ENCODE assay signal across 29 cellular contexts in genomic region chr9:36826581-36826980, GRCh38.
"Had no signal": no experiment of that assay in that cellular context is flagged by ENCODE, and none has a peak within 500 bp of the region (broad histone marks: within the 10 kb centered on the region; RNA-seq: fewer than 3 reads in every experiment).

No MANE protein-coding gene starts in this region.

- H3K4me3 Mint-ChIP-seq: activated CD4-positive, alpha-beta memory T cell treated with anti-CD3 and anti-CD28 coated beads for 36 hours; activated CD4-positive, alpha-beta T cell treated with anti-CD3 and anti-CD28 coated beads for 36 hours; activated CD4-positive, alpha-beta T cell treated with anti-CD3 and anti-CD28 coated beads, Interleukin-2, amount 10 ng/mL, durations not matched to agents 24 days and 14 days; activated CD8-positive, alpha-beta T cell treated with anti-CD3 and anti-CD28 coated beads, Interleukin-2, amount 10 ng/mL, durations not matched to agents 7 days and 5 days; activated naive CD4-positive, alpha-beta T cell treated with anti-CD3 and anti-CD28 coated beads, Interleukin-2, amount 10 ng/mL, durations not matched to agents 7 days and 5 days; activated naive CD8-positive, alpha-beta T cell treated with anti-CD3 and anti-CD28 coated beads, Interleukin-2, amount 10 ng/mL, durations not matched to agents 7 days and 5 days; activated T-cell treated with anti-CD3 and anti-CD28 coated beads, Interleukin-2, amount 50 U/mL, for 24 hours; activated T-cell treated with anti-CD3 and anti-CD28 coated beads, Interleukin-2, amount 50 U/mL, for 72 hours; brain; dendritic cell treated with granulocyte-macrophage colony-stimulating factor and Interleukin-4, amounts not matched to agents 40 ng/mL and 50 ng/mL, for 4 days; endodermal cell had no signal

- H3K4me1 ChIP-seq: ascending aorta, breast epithelium had no signal

- H3K9me3 ChIP-seq: ascending aorta, breast epithelium had no signal

- H3K9me3 Mint-ChIP-seq: activated CD4-positive, alpha-beta memory T cell treated with anti-CD3 and anti-CD28 coated beads for 36 hours; activated CD4-positive, alpha-beta T cell treated with anti-CD3 and anti-CD28 coated beads, Interleukin-2, amount 10 ng/mL, durations not matched to agents 24 days and 14 days; activated naive CD4-positive, alpha-beta T cell treated with anti-CD3 and anti-CD28 coated beads, Interleukin-2, amount 10 ng/mL, durations not matched to agents 7 days and 5 days; activated naive CD4-positive, alpha-beta T cell treated with anti-CD3 and anti-CD28 coated beads, Interleukin-2, amount 50 U/mL, for 72 hours; activated naive CD8-positive, alpha-beta T cell treated with anti-CD3 and anti-CD28 coated beads, Interleukin-2, amount 10 ng/mL, durations not matched to agents 7 days and 5 days; activated T-cell treated with anti-CD3 and anti-CD28 coated beads, Interleukin-2, amount 50 U/mL, for 24 hours; activated T-cell treated with anti-CD3 and anti-CD28 coated beads, Interleukin-2, amount 50 U/mL, for 72 hours; dendritic cell treated with granulocyte-macrophage colony-stimulating factor and Interleukin-4, amounts not matched to agents 40 ng/mL and 50 ng/mL, for 4 days; endodermal cell had no signal

- H3K27ac ChIP-seq: ascending aorta, breast epithelium, cardiac muscle cell, coronary artery, dorsolateral prefrontal cortex had no signal

- H3K36me3 Mint-ChIP-seq: activated CD4-positive, alpha-beta memory T cell treated with anti-CD3 and anti-CD28 coated beads for 36 hours; activated naive CD4-positive, alpha-beta T cell treated with anti-CD3 and anti-CD28 coated beads, Interleukin-2, amount 10 ng/mL, durations not matched to agents 7 days and 5 days; activated naive CD4-positive, alpha-beta T cell treated with anti-CD3 and anti-CD28 coated beads, Interleukin-2, amount 50 U/mL, for 72 hours; activated naive CD8-positive, alpha-beta T cell treated with anti-CD3 and anti-CD28 coated beads, Interleukin-2, amount 10 ng/mL, durations not matched to agents 7 days and 5 days; brain had no signal

- H3K27ac Mint-ChIP-seq: activated CD4-positive, alpha-beta memory T cell treated with anti-CD3 and anti-CD28 coated beads for 36 hours; activated CD4-positive, alpha-beta T cell treated with anti-CD3 and anti-CD28 coated beads for 36 hours; activated CD4-positive, alpha-beta T cell treated with anti-CD3 and anti-CD28 coated beads, Interleukin-2, amount 10 ng/mL, durations not matched to agents 24 days and 14 days; activated CD8-positive, alpha-beta T cell treated with anti-CD3 and anti-CD28 coated beads, Interleukin-2, amount 10 ng/mL, durations not matched to agents 7 days and 5 days; activated naive CD4-positive, alpha-beta T cell treated with anti-CD3 and anti-CD28 coated beads, Interleukin-2, amount 10 ng/mL, durations not matched to agents 7 days and 5 days; activated naive CD4-positive, alpha-beta T cell treated with anti-CD3 and anti-CD28 coated beads, Interleukin-2, amount 50 U/mL, for 72 hours; activated naive CD8-positive, alpha-beta T cell treated with anti-CD3 and anti-CD28 coated beads, Interleukin-2, amount 10 ng/mL, durations not matched to agents 7 days and 5 days; activated T-cell treated with anti-CD3 and anti-CD28 coated beads, Interleukin-2, amount 50 U/mL, for 24 hours; activated T-cell treated with anti-CD3 and anti-CD28 coated beads, Interleukin-2, amount 50 U/mL, for 72 hours; dendritic cell treated with granulocyte-macrophage colony-stimulating factor and Interleukin-4, amounts not matched to agents 40 ng/mL and 50 ng/mL, for 4 days; endodermal cell had no signal

- DNase-seq: activated CD4-positive, alpha-beta memory T cell treated with anti-CD3 and anti-CD28 coated beads for 36 hours; activated CD4-positive, alpha-beta T cell treated with anti-CD3 and anti-CD28 coated beads for 36 hours; activated CD4-positive, alpha-beta T cell treated with anti-CD3 and anti-CD28 coated beads, Interleukin-2, amount 10 ng/mL, durations not matched to agents 24 days and 14 days; activated CD4-positive, CD25-positive, alpha-beta regulatory T cell; activated CD4-positive, CD25-positive, alpha-beta regulatory T cell treated with anti-CD3 and anti-CD28 coated beads, Interleukin-2, amount 50 U/mL, for 72 hours; activated CD8-positive, alpha-beta memory T cell treated with anti-CD3 and anti-CD28 coated beads, Interleukin-2, amount 50 U/mL, for 48 hours; activated CD8-positive, alpha-beta T cell treated with anti-CD3 and anti-CD28 coated beads, Interleukin-2, amount 10 ng/mL, durations not matched to agents 7 days and 5 days; activated naive CD4-positive, alpha-beta T cell; activated naive CD4-positive, alpha-beta T cell treated with anti-CD3 and anti-CD28 coated beads, Interleukin-2, amount 10 ng/mL, durations not matched to agents 7 days and 5 days; activated naive CD8-positive, alpha-beta T cell treated with anti-CD3 and anti-CD28 coated beads, Interleukin-2, amount 10 ng/mL, durations not matched to agents 7 days and 5 days; activated T-cell treated with anti-CD3 and anti-CD28 coated beads for 4 hours; activated T-cell treated with anti-CD3 and anti-CD28 coated beads, Interleukin-2, amount 50 U/mL, for 24 hours; activated T-cell treated with anti-CD3 and anti-CD28 coated beads, Interleukin-2, amount 50 U/mL, for 72 hours; central memory CD4-positive, alpha-beta T cell; cerebellar nuclear complex; effector memory CD4-positive, alpha-beta T cell; endodermal cell; foreskin fibroblast; T-helper 2 cell had no signal

- H3K4me1 Mint-ChIP-seq: activated CD4-positive, alpha-beta T cell treated with anti-CD3 and anti-CD28 coated beads for 36 hours; activated CD4-positive, alpha-beta T cell treated with anti-CD3 and anti-CD28 coated beads, Interleukin-2, amount 10 ng/mL, durations not matched to agents 24 days and 14 days; activated naive CD4-positive, alpha-beta T cell treated with anti-CD3 and anti-CD28 coated beads, Interleukin-2, amount 10 ng/mL, durations not matched to agents 7 days and 5 days; activated naive CD8-positive, alpha-beta T cell treated with anti-CD3 and anti-CD28 coated beads, Interleukin-2, amount 10 ng/mL, durations not matched to agents 7 days and 5 days; endodermal cell had no signal

- H3K36me3 ChIP-seq: ascending aorta, breast epithelium, cardiac muscle cell had no signal

- H3K4me3 ChIP-seq: ascending aorta, breast epithelium, cardiac muscle cell, coronary artery, dorsolateral prefrontal cortex had no signal

- H3K27me3 Mint-ChIP-seq: activated CD4-positive, alpha-beta T cell treated with anti-CD3 and anti-CD28 coated beads for 36 hours; dendritic cell treated with granulocyte-macrophage colony-stimulating factor and Interleukin-4, amounts not matched to agents 40 ng/mL and 50 ng/mL, for 4 days had no signal

- FAIRE-seq: frontal cortex had no signal

- ATAC-seq: activated CD4-positive, alpha-beta T cell treated with anti-CD3 and anti-CD28 coated beads for 36 hours; activated CD8-positive, alpha-beta T cell treated with anti-CD3 and anti-CD28 coated beads, Interleukin-2, amount 10 ng/mL, durations not matched to agents 7 days and 5 days; activated naive CD4-positive, alpha-beta T cell treated with anti-CD3 and anti-CD28 coated beads, Interleukin-2, amount 50 U/mL, for 72 hours; activated T-cell treated with anti-CD3 and anti-CD28 coated beads, Interleukin-2, amount 50 U/mL, for 72 hours; esophagus mucosa had no signal
